In the genomic region with DNA sequence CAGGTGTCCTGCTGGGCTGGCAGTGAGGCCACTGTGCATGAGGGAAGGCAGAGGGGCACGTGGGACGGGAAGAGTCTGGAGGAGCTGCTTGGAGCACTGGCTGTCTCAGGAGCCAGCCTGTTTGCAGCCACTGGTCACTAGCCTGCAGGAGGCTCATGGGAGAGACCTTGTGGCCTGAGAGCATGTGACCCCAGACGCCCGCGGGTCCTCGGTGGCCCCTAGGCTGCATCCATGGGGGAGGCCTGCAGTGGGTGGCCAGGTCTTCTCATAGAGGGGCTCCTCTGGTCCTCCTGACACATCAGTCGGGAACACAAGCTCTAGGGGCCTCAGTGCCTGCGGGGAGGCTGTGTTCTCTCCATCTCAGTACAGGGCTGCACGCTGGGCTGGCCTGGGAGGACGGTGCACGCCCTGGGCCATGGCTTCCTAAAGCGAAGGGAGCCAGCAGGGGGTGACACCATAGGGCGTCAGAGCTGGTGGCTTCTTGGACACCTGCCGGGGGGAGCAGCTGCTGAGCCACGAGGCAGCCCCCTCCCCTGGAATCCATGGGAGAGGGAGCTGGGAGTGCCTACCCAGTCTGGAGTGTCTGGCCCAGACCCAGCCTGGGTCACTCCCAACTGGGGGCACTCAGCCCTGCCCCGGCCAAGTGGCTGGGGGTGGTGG, we compare ENCODE assay signal across 20 cellular contexts. TPM values are rescaled to one million over a fixed set of nuclear protein-coding genes. Genes with fewer than 3 reads are reported as not detected.
A peak's percentile ranks its signal among the peaks of the same experiment; 100 is the strongest.
DNase-seq lines count a peak whose midpoint lies in the region; ATAC-seq and TF ChIP-seq lines count a peak whose summit lies in the region.
"Had no signal": no experiment of that assay in that cellular context is flagged by ENCODE, and none has a peak within 500 bp of the region (broad histone marks: within the 10 kb centered on the region; RNA-seq: fewer than 3 reads in every experiment).

No MANE protein-coding gene starts in this region.

- DNase-seq in Right ventricle myocardium superior (peak; percentile 29), left cardiac atrium (no peak), midbrain (lab: John Stamatoyannopoulos, UW) (peak; percentile 51), testis (peak; percentile 68), coronary artery (ENCODE audit: low spot score) (no peak), kidney tubule cell (ENCODE audit: low spot score) (no peak), SHP77 (lab: John Stamatoyannopoulos, UW) (no peak)
- DNase-seq: effector memory CD4-positive, alpha-beta T cell; GM23248; Kasumi-1; NCI-H1105 treated with DMSO at 0.1 percent for 48 hours; NCI-H446 had no signal

- 41% methylated on average over 11 of the region's 16 CpGs; no CpG with 5 or more reads in 1 of the 2 donors for WGBS in testis, 2 donors

- TF ChIP-seq POLR2A in testis (IDR thresholded peaks at IDR 0.05) = no peak

- H3K27me3 ChIP-seq in testis = no peaks in the 10 kb centered on the region
- H3K27me3 ChIP-seq: vagina had no signal

- intact Hi-C loops in Right ventricle myocardium superior (cut with DNase I) (no loop called here), left cardiac atrium (cut with DNase I) (no loop called here), testis (cut with DNase I; ENCODE audit: low total_unique reads) (no loop called here)

- peak overlapping the region; percentile 47 for H3K27ac ChIP-seq in angular gyrus (ENCODE audit: low read depth, low read length)
- H3K27ac ChIP-seq in testis = no peak overlapping the region
- no peak overlapping the region for H3K27ac ChIP-seq in coronary artery
- H3K27ac ChIP-seq: GM23248, vagina had no signal

- H3K9me3 ChIP-seq in testis = no peaks in the 10 kb centered on the region
- H3K9me3 ChIP-seq: vagina had no signal

- H3K4me3 ChIP-seq in testis (no peak overlapping the region), coronary artery (no peak overlapping the region)
- H3K4me3 ChIP-seq: GM12878, GM23248, vagina had no signal

- TF ChIP-seq CTCF in testis (IDR thresholded peaks at IDR 0.05) (no peak), coronary artery (IDR thresholded peaks at IDR 0.05) (no peak)

- H3K36me3 ChIP-seq in testis (ENCODE audit: low read depth, missing control alignments) = no peaks in the 10 kb centered on the region
- H3K36me3 ChIP-seq: vagina had no signal

- H3K4me1 ChIP-seq in testis = peaks cover 46% of the 10 kb centered on the region
- H3K4me1 ChIP-seq: vagina had no signal

- no peak for ATAC-seq in Right ventricle myocardium superior (ENCODE audit: poor library complexity)
- no peak for ATAC-seq in left cardiac atrium
- ATAC-seq: activated naive CD4-positive, alpha-beta T cell treated with anti-CD3 and anti-CD28 coated beads, Interleukin-2, amount 50 U/mL, for 72 hours; GM12878; left lobe of liver had no signal

RNA-seq across cellular contexts. Expression of gene NAT8L, which starts 12.3 kb away (rescaled TPM):
- total RNA-seq in Right ventricle myocardium superior (1.00 TPM), left cardiac atrium (10 to 100 TPM in 1 of 2 donors, 1 to 10 TPM in 1; 8.8 to 12.5 TPM), testis (10 to 100 TPM; 56.6 to 82.9 TPM)
- 36.6 TPM for polyA plus RNA-seq in testis (ENCODE audit: insufficient read depth, low read depth, low replicate concordance)
- total RNA-seq: bronchial epithelial cell, GM23248 had no signal
- polyA plus RNA-seq: AG04450; CD8-positive, alpha-beta memory T cell had no signal

Comparison
In these comparisons a context has a peak if more than half of its experiments do, and no peak if none do; other contexts are left out.
1. DNase-seq: peak in Right ventricle myocardium superior (single experiment), midbrain (single experiment) and testis (single experiment); none in left cardiac atrium (single experiment), coronary artery (single experiment), kidney tubule cell (single experiment) and SHP77 (0 of 2).
2. RNA of gene NAT8L, which starts 12.3 kb away (total RNA-seq): 56.6 to 82.9 TPM in testis; 8.8 to 12.5 TPM in left cardiac atrium and 1.00 TPM in Right ventricle myocardium superior (single experiment); every median in the first group is over 4 times any median in the second.